1 cellular context compared by ENCODE assay signal in the genomic region with DNA sequence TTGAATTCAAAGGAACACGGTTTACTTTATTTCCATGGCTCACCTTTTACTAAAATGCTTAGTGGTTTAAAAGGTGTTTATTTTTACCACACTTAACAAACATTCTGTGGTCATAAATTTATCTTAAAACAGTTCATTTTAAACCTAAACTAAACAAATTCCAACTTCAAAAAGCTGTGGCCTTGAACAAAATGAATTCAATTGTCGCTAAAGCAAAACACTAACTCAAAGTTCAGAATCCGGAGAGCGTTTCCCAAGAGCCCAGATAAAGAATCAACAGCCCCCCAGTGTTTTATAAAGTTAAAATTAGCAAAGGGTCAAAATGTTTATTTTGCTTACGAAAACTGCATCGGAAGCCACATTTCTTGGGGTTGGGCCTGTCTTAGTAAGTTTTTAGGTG.
TF ChIP-seq lines count a peak whose summit lies in the region.

No MANE protein-coding gene starts in this region.

TF ChIP-seq in HCT116, 20 proteins besides CTCF, POLR2A, EP300 and RAD21 (continued from another document):
- TF ChIP-seq, protein P1, sequence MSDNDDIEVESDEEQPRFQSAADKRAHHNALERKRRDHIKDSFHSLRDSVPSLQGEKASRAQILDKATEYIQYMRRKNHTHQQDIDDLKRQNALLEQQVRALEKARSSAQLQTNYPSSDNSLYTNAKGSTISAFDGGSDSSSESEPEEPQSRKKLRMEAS (IDR thresholded peaks at IDR 0.05), result no peak
